ENCODE assay signal across 8 cellular contexts in the genomic region with DNA sequence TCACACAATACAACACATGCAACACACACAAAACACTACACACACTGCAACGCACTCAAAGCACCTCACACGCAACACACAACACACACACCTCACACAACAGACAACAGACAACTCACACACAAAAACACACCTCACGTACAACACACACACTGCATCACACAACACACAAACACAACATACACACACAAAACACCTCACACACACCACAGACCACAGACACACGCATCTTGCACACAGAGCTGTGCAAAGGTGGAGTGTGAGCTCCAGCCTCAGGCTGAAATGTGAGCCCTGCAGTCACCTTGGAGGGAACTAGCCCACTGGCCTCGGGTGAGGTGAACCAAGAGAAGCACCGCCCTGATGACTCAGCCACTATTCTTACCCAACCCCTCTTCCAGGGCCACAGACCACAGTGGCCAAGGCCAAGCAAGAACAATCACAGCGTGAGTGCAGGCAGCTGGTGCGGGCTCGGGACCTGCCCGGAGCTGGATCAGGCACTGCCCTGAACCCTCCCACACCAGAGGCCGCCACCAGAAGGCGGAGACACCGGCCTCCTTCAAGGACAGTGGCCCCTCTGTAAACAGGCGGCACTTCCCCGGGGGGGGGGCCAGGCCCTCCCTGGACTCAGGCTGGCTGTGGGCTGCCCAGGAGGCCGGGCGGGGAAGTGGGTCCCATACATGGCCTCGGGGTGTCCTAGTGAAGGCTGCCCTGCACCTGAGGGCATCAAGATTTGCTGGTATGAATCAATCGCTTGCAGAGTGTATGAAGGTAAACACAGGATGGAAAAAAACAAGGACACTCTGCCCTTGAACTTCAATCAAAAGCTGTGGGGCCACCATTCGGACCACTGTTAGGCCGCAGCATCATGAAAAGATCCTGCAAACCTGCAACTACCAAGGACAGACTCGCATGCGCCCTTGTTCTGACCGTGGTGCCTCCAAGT.
DNase-seq lines count a peak whose midpoint lies in the region; ATAC-seq, FAIRE-seq and TF ChIP-seq lines count a peak whose summit lies in the region.

No MANE protein-coding gene starts in this region.

- H2AFZ ChIP-seq in K562 (ENCODE audit: low read depth, low read length) = no peak overlapping the region

- TF ChIP-seq POLR2A in K562 (conservative IDR thresholded peaks at IDR 0.05) = no peak

- H3K9ac ChIP-seq in BLaER1 (no peak overlapping the region), K562 (ENCODE audit: insufficient read depth in 1 of 2, low read depth in 2 of 2, low read length in 2 of 2) (no peak overlapping the region)

- in situ Hi-C loops in K562 (cut with MboI) = no loop called here

- H3K27ac ChIP-seq in BLaER1 = peak overlapping the region; percentile 51; the same call in 1 of the 2 replicates
- no peak overlapping the region for H3K27ac ChIP-seq in K562 (ENCODE audit: extremely low read depth, low read depth, low read length)

- FAIRE-seq in K562 (lab: Jason Lieb, UNC) = no peak

- H3K4me1 ChIP-seq in BLaER1 (peaks cover 96% of the 10 kb centered on the region), K562 (replicated peaks in 1 of 2; ENCODE audit: control insufficient read depth in 2 of 2, insufficient read depth in 2 of 2, low read length in 2 of 2) (peaks cover 6 to 14% of the 10 kb centered on the region in 2 experiments)

- H3K79me2 ChIP-seq in K562 (ENCODE audit: control insufficient read depth, insufficient read depth, low read length) = no peaks in the 10 kb centered on the region

- peak; percentile 91 for DNase-seq in NCI-H2196 treated with DMSO at 0.1 percent for 48 hours (lab: John Stamatoyannopoulos, UW; ENCODE audit: unreplicated experiment)
- peak; percentile 44 to 57 (median 50) for DNase-seq in K562 (ENCODE audit: extremely low read depth in 1 of 4, low spot score in 3 of 4)
- DNase-seq in left kidney (ENCODE audit: low read depth, low spot score) = peak; percentile 93
- peak; percentile 83 for DNase-seq in stromal cell of bone marrow (ENCODE audit: low read depth)
- DNase-seq in activated naive CD4-positive, alpha-beta T cell treated with anti-CD3 and anti-CD28 coated beads, Interleukin-2, amount 50 U/mL, for 16 hours = no peak

- CTCF ChIA-PET in K562 (lab: Yijun Ruan, JAX; ENCODE audit: low intra/inter-chr PET ratio) = no interaction called here

- H4K20me1 ChIP-seq in BLaER1 (peaks cover 57% of the 10 kb centered on the region), K562 (replicated peaks; ENCODE audit: control insufficient read depth, insufficient read depth, low read length) (peaks cover 11% of the 10 kb centered on the region; the same call in 1 of the 2 replicates)

- BruUV-seq in K562 (replicated peaks; lab: Mats Ljungman, UMichigan) = no TSS peak

- no peaks in the 10 kb centered on the region for H3K36me3 ChIP-seq in BLaER1
- no peaks in the 10 kb centered on the region for H3K36me3 ChIP-seq in K562 (ENCODE audit: control insufficient read depth, insufficient read depth, low read length)

- ATAC-seq in GM18868 (IDR thresholded peaks at IDR 0.05; ENCODE audit: unreplicated experiment) (peak; percentile 87), HG02943 (IDR thresholded peaks at IDR 0.05; ENCODE audit: low read depth, unreplicated experiment) (peak; percentile 75), K562 (peak; percentile 96)

- no peak for TF ChIP-seq RAD21 in K562 (CRISPR knock-in tag; conservative IDR thresholded peaks at IDR 0.05 in 1 of 2, IDR thresholded peaks at IDR 0.05 in 1 of 2)

- POLR2A ChIA-PET in K562 (lab: Yijun Ruan, JAX) = no interaction called here

- no peak for TF ChIP-seq CTCF in K562 (IDR thresholded peaks at IDR 0.05 in 2 of 3, conservative IDR thresholded peaks at IDR 0.05 in 1 of 3; ENCODE audit: insufficient read depth in 2 of 3, low read depth in 1 of 3, low read length in 3 of 3)

- H3K9me3 ChIP-seq in BLaER1 = no peaks in the 10 kb centered on the region
- no peaks in the 10 kb centered on the region for H3K9me3 ChIP-seq in K562 (replicated peaks; ENCODE audit: control insufficient read depth, insufficient read depth, low read depth, low read length)

- H3K27me3 ChIP-seq in BLaER1 (no peaks in the 10 kb centered on the region), K562 (ENCODE audit: control insufficient read depth in 2 of 2, insufficient read depth in 2 of 2, low read length in 2 of 2) (peaks cover 0 to 37% of the 10 kb centered on the region in 2 experiments; a peak in 3 of 5 replicates)

- TF ChIP-seq EP300 in K562 (IDR thresholded peaks at IDR 0.05; ENCODE audit: low read length) = no peak

- H3K4me2 ChIP-seq in BLaER1 (peak overlapping the region; percentile 76), K562 (ENCODE audit: insufficient read depth, low read length) (peak overlapping the region; percentile 61)

- H3K9me1 ChIP-seq in K562 (ENCODE audit: control insufficient read depth, insufficient read depth, low read length) = no peaks in the 10 kb centered on the region

- WGBS in K562 (ENCODE audit: insufficient coverage, low coverage, missing lambda C conversion rate) = 6% methylated on average over 22 of the region's 24 CpGs

- H3K4me3 ChIP-seq in BLaER1 (no peak overlapping the region), K562 (no peak overlapping the region)

- intact Hi-C loops in K562 (cut with micrococcal nuclease) = no loop called here

TF ChIP-seq in K562, 482 proteins besides CTCF, POLR2A, EP300 and RAD21 (continues in another document):
- no peak for TF ChIP-seq RHOXF2B (CRISPR knock-in tag; conservative IDR thresholded peaks at IDR 0.05)
- TF ChIP-seq FOXA1 (IDR thresholded peaks at IDR 0.05; ENCODE audit: borderline replicate concordance) = no peak
- TF ChIP-seq ZNF175 (CRISPR knock-in tag; IDR thresholded peaks at IDR 0.05; ENCODE audit: low read depth) = 0 out of 2 replicates have a peak, but pooled peaks have one; percentile 40
- TF ChIP-seq SRSF7 (optimal IDR thresholded peaks at IDR 0.05; ENCODE audit: low read depth, low read length) = no peak
- TF ChIP-seq, protein P1, sequence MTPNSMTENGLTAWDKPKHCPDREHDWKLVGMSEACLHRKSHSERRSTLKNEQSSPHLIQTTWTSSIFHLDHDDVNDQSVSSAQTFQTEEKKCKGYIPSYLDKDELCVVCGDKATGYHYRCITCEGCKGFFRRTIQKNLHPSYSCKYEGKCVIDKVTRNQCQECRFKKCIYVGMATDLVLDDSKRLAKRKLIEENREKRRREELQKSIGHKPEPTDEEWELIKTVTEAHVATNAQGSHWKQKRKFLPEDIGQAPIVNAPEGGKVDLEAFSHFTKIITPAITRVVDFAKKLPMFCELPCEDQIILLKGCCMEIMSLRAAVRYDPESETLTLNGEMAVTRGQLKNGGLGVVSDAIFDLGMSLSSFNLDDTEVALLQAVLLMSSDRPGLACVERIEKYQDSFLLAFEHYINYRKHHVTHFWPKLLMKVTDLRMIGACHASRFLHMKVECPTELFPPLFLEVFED (CRISPR knock-in tag; conservative IDR thresholded peaks at IDR 0.05) = peak; percentile 82; the same call in 1 of the 2 replicates
- TF ChIP-seq ZNF316 (IDR thresholded peaks at IDR 0.05) = peak; percentile 63
- TF ChIP-seq ZNF384 (IDR thresholded peaks at IDR 0.05; ENCODE audit: low read depth, low read length) = no peak
- TF ChIP-seq, protein P2, sequence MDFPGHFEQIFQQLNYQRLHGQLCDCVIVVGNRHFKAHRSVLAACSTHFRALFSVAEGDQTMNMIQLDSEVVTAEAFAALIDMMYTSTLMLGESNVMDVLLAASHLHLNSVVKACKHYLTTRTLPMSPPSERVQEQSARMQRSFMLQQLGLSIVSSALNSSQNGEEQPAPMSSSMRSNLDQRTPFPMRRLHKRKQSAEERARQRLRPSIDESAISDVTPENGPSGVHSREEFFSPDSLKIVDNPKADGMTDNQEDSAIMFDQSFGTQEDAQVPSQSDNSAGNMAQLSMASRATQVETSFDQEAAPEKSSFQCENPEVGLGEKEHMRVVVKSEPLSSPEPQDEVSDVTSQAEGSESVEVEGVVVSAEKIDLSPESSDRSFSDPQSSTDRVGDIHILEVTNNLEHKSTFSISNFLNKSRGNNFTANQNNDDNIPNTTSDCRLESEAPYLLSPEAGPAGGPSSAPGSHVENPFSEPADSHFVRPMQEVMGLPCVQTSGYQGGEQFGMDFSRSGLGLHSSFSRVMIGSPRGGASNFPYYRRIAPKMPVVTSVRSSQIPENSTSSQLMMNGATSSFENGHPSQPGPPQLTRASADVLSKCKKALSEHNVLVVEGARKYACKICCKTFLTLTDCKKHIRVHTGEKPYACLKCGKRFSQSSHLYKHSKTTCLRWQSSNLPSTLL (IDR thresholded peaks at IDR 0.05) = 0 out of 2 replicates have a peak, but pooled peaks have one; percentile 16
- peak; percentile 61; the same call in 1 of the 2 replicates for TF ChIP-seq HDGF (IDR thresholded peaks at IDR 0.05)
- TF ChIP-seq, protein P3, sequence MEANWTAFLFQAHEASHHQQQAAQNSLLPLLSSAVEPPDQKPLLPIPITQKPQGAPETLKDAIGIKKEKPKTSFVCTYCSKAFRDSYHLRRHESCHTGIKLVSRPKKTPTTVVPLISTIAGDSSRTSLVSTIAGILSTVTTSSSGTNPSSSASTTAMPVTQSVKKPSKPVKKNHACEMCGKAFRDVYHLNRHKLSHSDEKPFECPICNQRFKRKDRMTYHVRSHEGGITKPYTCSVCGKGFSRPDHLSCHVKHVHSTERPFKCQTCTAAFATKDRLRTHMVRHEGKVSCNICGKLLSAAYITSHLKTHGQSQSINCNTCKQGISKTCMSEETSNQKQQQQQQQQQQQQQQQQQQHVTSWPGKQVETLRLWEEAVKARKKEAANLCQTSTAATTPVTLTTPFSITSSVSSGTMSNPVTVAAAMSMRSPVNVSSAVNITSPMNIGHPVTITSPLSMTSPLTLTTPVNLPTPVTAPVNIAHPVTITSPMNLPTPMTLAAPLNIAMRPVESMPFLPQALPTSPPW (CRISPR knock-in tag; IDR thresholded peaks at IDR 0.05) = peak; percentile 58
- peak; percentile 79 for TF ChIP-seq FOSL1 (tag; conservative IDR thresholded peaks at IDR 0.05)
